In genomic region chr21:44939532-44940115, GRCh38 we compare ENCODE assay signal across 1 cellular context.
TF ChIP-seq lines count a peak whose summit lies in the region.

SLX9 (plus strand) TSS chr21:44940029; CDS start chr21:44940058, 29 bp downstream.

TF ChIP-seq in HepG2, 621 proteins besides CTCF, POLR2A, EP300 and RAD21 (continued from another document and continues in another):
- TF ChIP-seq JUND (CRISPR knock-in tag; IDR thresholded peaks at IDR 0.05) (0 out of 2 replicates have a peak, but pooled peaks have one; percentile 54), CEBPB (IDR thresholded peaks at IDR 0.05; ENCODE audit: borderline replicate concordance, low read depth, low read length) (no peak), MEIS2 (CRISPR knock-in tag; IDR thresholded peaks at IDR 0.05) (peak; percentile 47; the same call in 1 of the 2 replicates), FLYWCH1 (CRISPR knock-in tag; IDR thresholded peaks at IDR 0.05) (peak; percentile 30; the same call in 1 of the 2 replicates), ZNF446 (CRISPR knock-in tag; IDR thresholded peaks at IDR 0.05) (peak; percentile 66; the same call in 1 of the 2 replicates), SRSF9 (IDR thresholded peaks at IDR 0.05; ENCODE audit: borderline replicate concordance, insufficient read depth, low read depth, low read length, poor library complexity, severe bottlenecking) (no peak), ZNF878 (CRISPR knock-in tag; IDR thresholded peaks at IDR 0.05) (peak; percentile 31; the same call in 1 of the 2 replicates), ZNF792 (CRISPR knock-in tag; IDR thresholded peaks at IDR 0.05) (peak; percentile 85), ZBTB42 (CRISPR knock-in tag; IDR thresholded peaks at IDR 0.05) (no peak), TEF (CRISPR knock-in tag; IDR thresholded peaks at IDR 0.05) (no peak; the same call in 1 of the 2 replicates), ZMYM4 (CRISPR knock-in tag; IDR thresholded peaks at IDR 0.05) (0 out of 2 replicates have a peak, but pooled peaks have one; percentile 56), SMAD3 (CRISPR knock-in tag; IDR thresholded peaks at IDR 0.05) (peak; percentile 69; the same call in 1 of the 2 replicates), ZNF12 (CRISPR knock-in tag; IDR thresholded peaks at IDR 0.05) (no peak; the same call in 1 of the 2 replicates), THAP9 (CRISPR knock-in tag; IDR thresholded peaks at IDR 0.05; ENCODE audit: borderline replicate concordance) (peak; percentile 63; the same call in 1 of the 2 replicates), MLLT10 (CRISPR knock-in tag; IDR thresholded peaks at IDR 0.05) (no peak), DMTF1 (CRISPR knock-in tag; IDR thresholded peaks at IDR 0.05) (0 out of 2 replicates have a peak, but pooled peaks have one; percentile 35), ZNF256 (CRISPR knock-in tag; conservative IDR thresholded peaks at IDR 0.05) (peak; percentile 32; the same call in 1 of the 2 replicates), CBX2 (IDR thresholded peaks at IDR 0.05; ENCODE audit: low read depth, low read length) (no peak), CBX2 (CRISPR knock-in tag; IDR thresholded peaks at IDR 0.05; ENCODE audit: low read depth) (no peak), TGIF2 (CRISPR knock-in tag; IDR thresholded peaks at IDR 0.05) (peak; percentile 91), NFRKB (IDR thresholded peaks at IDR 0.05) (no peak), HOXA5 (CRISPR knock-in tag; IDR thresholded peaks at IDR 0.05) (peak; percentile 30; the same call in 1 of the 2 replicates), NFKB2 (CRISPR knock-in tag; IDR thresholded peaks at IDR 0.05; ENCODE audit: borderline replicate concordance) (peak; percentile 82; the same call in 1 of the 2 replicates), ZNF205 (CRISPR knock-in tag; IDR thresholded peaks at IDR 0.05) (peak; percentile 94), HOXA7 (CRISPR knock-in tag; IDR thresholded peaks at IDR 0.05) (peak; percentile 66; the same call in 1 of the 2 replicates), ZNF431 (CRISPR knock-in tag; IDR thresholded peaks at IDR 0.05; ENCODE audit: borderline replicate concordance, low read depth) (no peak), ZNF280D (CRISPR knock-in tag; IDR thresholded peaks at IDR 0.05) (peak; percentile 73; the same call in 1 of the 2 replicates), MED8 (CRISPR knock-in tag; IDR thresholded peaks at IDR 0.05; ENCODE audit: insufficient replicate concordance) (peak; percentile 86), IRF9 (CRISPR knock-in tag; IDR thresholded peaks at IDR 0.05; ENCODE audit: borderline replicate concordance) (peak; percentile 60; the same call in 1 of the 2 replicates), HIVEP1 (CRISPR knock-in tag; IDR thresholded peaks at IDR 0.05) (peak; percentile 59; the same call in 1 of the 2 replicates), SP2 (CRISPR knock-in tag; IDR thresholded peaks at IDR 0.05) (0 out of 2 replicates have a peak, but pooled peaks have one; percentile 47), ZNF414 (CRISPR knock-in tag; IDR thresholded peaks at IDR 0.05) (peak; percentile 91), ZNF772 (CRISPR knock-in tag; IDR thresholded peaks at IDR 0.05) (peak; percentile 90), MXD4 (CRISPR knock-in tag; IDR thresholded peaks at IDR 0.05) (peak; percentile 56; the same call in 1 of the 2 replicates), ZSCAN9 (CRISPR knock-in tag; IDR thresholded peaks at IDR 0.05; ENCODE audit: borderline replicate concordance) (peak; percentile 46), SRY (CRISPR knock-in tag; IDR thresholded peaks at IDR 0.05) (peak; percentile 8; the same call in 1 of the 2 replicates), ZNF432 (CRISPR knock-in tag; IDR thresholded peaks at IDR 0.05; ENCODE audit: borderline replicate concordance) (no peak), NAIF1 (CRISPR knock-in tag; IDR thresholded peaks at IDR 0.05; ENCODE audit: borderline replicate concordance) (peak; percentile 76; the same call in 1 of the 2 replicates), FOSL1 (CRISPR knock-in tag; IDR thresholded peaks at IDR 0.05; ENCODE audit: borderline replicate concordance) (no peak), NFIC (IDR thresholded peaks at IDR 0.05; ENCODE audit: low read length) (no peak; the same call in 1 of the 2 replicates), ZBTB40 (IDR thresholded peaks at IDR 0.05) (peak; percentile 97), ZBTB40 (CRISPR knock-in tag; IDR thresholded peaks at IDR 0.05) (peak; percentile 88)
